In the genomic region with DNA sequence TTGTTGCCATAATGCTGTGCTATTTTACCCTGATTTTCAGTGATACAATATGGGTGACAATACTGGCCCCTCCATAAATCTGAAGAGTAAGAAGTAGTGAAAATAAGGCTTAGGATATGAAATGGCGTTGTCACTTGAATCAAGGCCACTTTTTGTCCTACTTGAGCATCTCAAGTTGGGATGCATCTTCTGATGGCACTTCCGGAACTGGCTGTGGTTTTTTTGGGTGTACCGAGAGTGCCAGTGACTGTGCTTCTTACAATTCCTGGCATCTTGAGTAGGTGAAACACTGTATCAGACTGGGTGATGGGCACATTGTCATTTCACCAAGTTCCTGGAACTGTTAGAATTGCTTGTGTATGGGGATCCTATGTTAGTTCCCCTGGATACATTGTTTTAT, we compare ENCODE assay signal across 17 cellular contexts.
"Had no signal": no experiment of that assay in that cellular context is flagged by ENCODE, and none has a peak within 500 bp of the region (broad histone marks: within the 10 kb centered on the region; RNA-seq: fewer than 3 reads in every experiment).

No MANE protein-coding gene starts in this region.

- DNase-seq: activated CD4-positive, alpha-beta memory T cell treated with anti-CD3 and anti-CD28 coated beads for 36 hours; activated CD4-positive, alpha-beta T cell treated with anti-CD3 and anti-CD28 coated beads for 36 hours; activated effector memory CD4-positive, alpha-beta T cell treated with Interleukin-2 at 50 U/mL for 16 hours; activated naive CD4-positive, alpha-beta T cell treated with anti-CD3 and anti-CD28 coated beads, Interleukin-2, amount 50 U/mL, for 16 hours; activated T-cell treated with anti-CD3 and anti-CD28 coated beads, Interleukin-2, amount 50 U/mL, for 4 hours; glutamatergic neuron; nephron progenitor cell; occipital lobe; psoas muscle; SK-N-SH; stimulated activated CD4-positive, alpha-beta T cell treated with anti-CD3 and anti-CD28 coated beads, Interleukin-12 subunit alpha, Interleukin-12 subunit beta, amount 100 ng/mL, for 4 hours; stimulated activated CD4-positive, alpha-beta T cell treated with anti-CD3 and anti-CD28 coated beads, Interleukin-2, amount 100 ng/mL, for 24 hours; T-helper 1 cell; trophoblast cell; WERI-Rb-1 had no signal

- H3K27ac ChIP-seq: WERI-Rb-1 had no signal

- H3K27ac Mint-ChIP-seq: activated CD4-positive, alpha-beta memory T cell treated with anti-CD3 and anti-CD28 coated beads for 36 hours; activated CD4-positive, alpha-beta T cell treated with anti-CD3 and anti-CD28 coated beads for 36 hours; nephron progenitor cell; stimulated activated effector memory CD8-positive, alpha-beta T cell treated with anti-CD3 and anti-CD28 coated beads, Interleukin-12 subunit alpha, Interleukin-12 subunit beta, amount 100 ng/mL, for 72 hours had no signal

- H3K4me2 ChIP-seq: SK-N-SH had no signal

- H3K4me3 ChIP-seq: psoas muscle had no signal

- FAIRE-seq: astrocyte had no signal

- H3K9me3 Mint-ChIP-seq: activated CD4-positive, alpha-beta memory T cell treated with anti-CD3 and anti-CD28 coated beads for 36 hours; activated T-cell treated with anti-CD3 and anti-CD28 coated beads, Interleukin-2, amount 50 U/mL, for 4 hours; nephron progenitor cell; stimulated activated effector memory CD8-positive, alpha-beta T cell treated with anti-CD3 and anti-CD28 coated beads, Interleukin-12 subunit alpha, Interleukin-12 subunit beta, amount 100 ng/mL, for 72 hours had no signal

- H3K9ac ChIP-seq: SK-N-SH had no signal

- H3K9me3 ChIP-seq: psoas muscle, SK-N-SH had no signal

- H3K4me3 Mint-ChIP-seq: activated CD4-positive, alpha-beta memory T cell treated with anti-CD3 and anti-CD28 coated beads for 36 hours; activated CD4-positive, alpha-beta T cell treated with anti-CD3 and anti-CD28 coated beads for 36 hours; activated T-cell treated with anti-CD3 and anti-CD28 coated beads, Interleukin-2, amount 50 U/mL, for 4 hours; nephron progenitor cell; stimulated activated effector memory CD8-positive, alpha-beta T cell treated with anti-CD3 and anti-CD28 coated beads, Interleukin-12 subunit alpha, Interleukin-12 subunit beta, amount 100 ng/mL, for 72 hours had no signal
